ENCODE assay signal across 8 cellular contexts in genomic region chr14:94768521-94769412, GRCh38. TPM values are rescaled to one million over a fixed set of nuclear protein-coding genes. Genes with fewer than 3 reads are reported as not detected.
A peak's percentile ranks its signal among the peaks of the same experiment; 100 is the strongest.
DNase-seq lines count a peak whose midpoint lies in the region; ATAC-seq and TF ChIP-seq lines count a peak whose summit lies in the region.

No MANE protein-coding gene starts in this region.

- no peak overlapping the region for H3K27ac Mint-ChIP-seq in activated B cell treated with CpG ODN at 0.5 μM for 24 hours

- CTCF ChIA-PET in activated B cell treated with CpG ODN at 0.5 μM for 24 hours (lab: Charles Lee): no interaction called here

- H3K9me3 Mint-ChIP-seq in activated B cell treated with CpG ODN at 0.5 μM for 24 hours: no peaks in the 10 kb centered on the region

- TF ChIP-seq POLR2A in sigmoid colon (IDR thresholded peaks at IDR 0.05): no peak

- TF ChIP-seq CTCF in activated B cell treated with CpG ODN at 0.5 μM for 24 hours (IDR thresholded peaks at IDR 0.05) (no peak), sigmoid colon (IDR thresholded peaks at IDR 0.05) (no peak)

- DNase-seq in H7: peak; percentile 75
- no peak for DNase-seq in activated B cell treated with CpG ODN at 0.5 μM for 24 hours
- no peak for DNase-seq in left cardiac atrium
- peak; percentile 77 for DNase-seq in sigmoid colon
- no peak for DNase-seq in activated CD4-positive, CD25-positive, alpha-beta regulatory T cell treated with anti-CD3 and anti-CD28 coated beads, Interleukin-2, amount 50 U/mL, for 72 hours
- no peak for DNase-seq in NCI-H1694 (lab: John Stamatoyannopoulos, UW)

- peaks cover 19% of the 10 kb centered on the region for H3K4me1 Mint-ChIP-seq in activated B cell treated with CpG ODN at 0.5 μM for 24 hours

- H3K36me3 ChIP-seq in H7 (replicated peaks; ENCODE audit: control insufficient read depth, insufficient read depth, low read length) (no peaks in the 10 kb centered on the region), sigmoid colon (no peaks in the 10 kb centered on the region)

- intact Hi-C loops in activated B cell treated with CpG ODN at 0.5 μM for 24 hours (cut with micrococcal nuclease): no loop called here
- intact Hi-C loops in left cardiac atrium (cut with DNase I): no loop called here
- intact Hi-C loops in sigmoid colon (cut with DNase I): no loop called here

- no peak for TF ChIP-seq EP300 in sigmoid colon (IDR thresholded peaks at IDR 0.05)

- peaks cover 88% of the 10 kb centered on the region for H3K27me3 ChIP-seq in H7 (ENCODE audit: control insufficient read depth, insufficient read depth, low read length)
- H3K27me3 ChIP-seq in sigmoid colon: peaks cover 67 to 100% (median 68%) of the 10 kb centered on the region in 3 donors

- H3K4me3 ChIP-seq in H7 (ENCODE audit: insufficient read depth, low read depth, low read length): peak overlapping the region; percentile 70
- H3K4me3 ChIP-seq in sigmoid colon: peak overlapping the region in 3 of 4 donors; percentile 46 to 59 (median 54)

- ATAC-seq in activated B cell treated with CpG ODN at 0.5 μM for 24 hours (ENCODE audit: low read depth) (no peak), left cardiac atrium (peak; percentile 12 to 17), HG02759 (IDR thresholded peaks at IDR 0.05; ENCODE audit: unreplicated experiment) (no peak), GM21528 (IDR thresholded peaks at IDR 0.05; ENCODE audit: low FRiP score, unreplicated experiment) (no peak)

- H3K4me3 Mint-ChIP-seq in activated B cell treated with CpG ODN at 0.5 μM for 24 hours: peak overlapping the region; percentile 71

- POLR2A ChIA-PET in activated B cell treated with CpG ODN at 0.5 μM for 24 hours (lab: Charles Lee): no interaction called here

- H3K27me3 Mint-ChIP-seq in activated B cell treated with CpG ODN at 0.5 μM for 24 hours: peaks cover 68% of the 10 kb centered on the region

- H3K36me3 Mint-ChIP-seq in activated B cell treated with CpG ODN at 0.5 μM for 24 hours (ENCODE audit: low read depth): no peaks in the 10 kb centered on the region

- WGBS in sigmoid colon, 2 donors: 2 to 4% methylated on average over 84 of the region's 84 CpGs

- H3K27ac ChIP-seq in sigmoid colon: no peak overlapping the region

- H3K4me1 ChIP-seq in sigmoid colon: peaks cover 0 to 28% (median 26%) of the 10 kb centered on the region in 4 donors

- H3K9me3 ChIP-seq in sigmoid colon: no peaks in the 10 kb centered on the region

RNA-seq across cellular contexts. Expression of gene GSC, which starts 1.1 kb away (rescaled TPM):
- total RNA-seq in H7 (2014; rRNA removed; shearing (Covaris generic)): 55.8 and 106 TPM in 2 replicates
- not detected in 2 replicates for total RNA-seq in activated B cell treated with CpG ODN at 0.5 μM for 24 hours
- under 1 TPM; 0.39 to 0.71 TPM for total RNA-seq in left cardiac atrium
- 1 to 10 TPM in 2 of 4 donors, under 1 TPM in 2; 0.33 to 7.5 (median 0.74) TPM for total RNA-seq in sigmoid colon
- polyA plus RNA-seq in sigmoid colon: under 1 TPM in 1 of 3 donors, not detected in 2; 0.07 TPM

Comparison
In these comparisons a context has a peak if more than half of its experiments do, and no peak if none do; other contexts are left out.
1. DNase-seq: peak in H7 (single experiment) and sigmoid colon (single experiment); none in activated B cell treated with CpG ODN at 0.5 μM for 24 hours (single experiment), left cardiac atrium (single experiment), activated CD4-positive, CD25-positive, alpha-beta regulatory T cell treated with anti-CD3 and anti-CD28 coated beads, Interleukin-2, amount 50 U/mL, for 72 hours (single experiment) and NCI-H1694 (single experiment).
2. ATAC-seq: peak in left cardiac atrium (2 of 2); none in activated B cell treated with CpG ODN at 0.5 μM for 24 hours (single experiment), HG02759 (single experiment) and GM21528 (single experiment).